Comparison of ENCODE assay signal across 8 cellular contexts in genomic region chr15:59372352-59373211, GRCh38. TPM values are rescaled to one million over a fixed set of nuclear protein-coding genes. Genes with fewer than 3 reads are reported as not detected.
DNase-seq lines count a peak whose midpoint lies in the region; ATAC-seq and TF ChIP-seq lines count a peak whose summit lies in the region.

MYO1E (minus strand) TSS chr15:59372871; CDS start chr15:59372500, 371 bp downstream.

- intact Hi-C loops in esophagus squamous epithelium (cut with DNase I), result no loop called here

- TF ChIP-seq POLR2A in esophagus squamous epithelium (IDR thresholded peaks at IDR 0.05), result peak in 3 of 4 donors; percentile 86 to 95 (median 93)

- WGBS in esophagus squamous epithelium, 2 donors, result 0 to 5% methylated on average over 6 to 25 of the region's 74 CpGs

- peaks cover 0 to 6% (median 0%) of the 10 kb centered on the region in 11 experiments; a peak in 1 of 22 replicates for H3K9me3 ChIP-seq in BLaER1 treated with 17β-estradiol and CSF1 and Interleukin-3, amounts not matched to agents 10 nM and 100 nM (replicated peaks in 1 of 11)
- H3K9me3 ChIP-seq in esophagus squamous epithelium (no peaks in the 10 kb centered on the region), mononuclear cell (ENCODE audit: low read depth, low read length) (no peaks in the 10 kb centered on the region), subcutaneous abdominal adipose tissue (ENCODE audit: control insufficient read depth in 5 of 5, low read length in 5 of 5) (no peaks in the 10 kb centered on the region)

- H3K4me1 ChIP-seq in BLaER1 treated with 17β-estradiol and CSF1 and Interleukin-3, amounts not matched to agents 10 nM and 100 nM, result peaks cover 3 to 31% (median 17%) of the 10 kb centered on the region in 10 experiments; a peak in 19 of 20 replicates
- H3K4me1 ChIP-seq in esophagus squamous epithelium (peaks cover 8 to 37% (median 17%) of the 10 kb centered on the region in 3 donors), mononuclear cell (ENCODE audit: insufficient read depth, low read length) (peaks cover 36% of the 10 kb centered on the region), subcutaneous abdominal adipose tissue (ENCODE audit: control insufficient read depth in 5 of 5, insufficient read depth in 5 of 5, low read length in 5 of 5) (peaks cover 0 to 26% (median 9%) of the 10 kb centered on the region in 5 donors)

- TF ChIP-seq CTCF in esophagus squamous epithelium (IDR thresholded peaks at IDR 0.05), result no peak

- no peaks in the 10 kb centered on the region for H3K36me3 ChIP-seq in BLaER1 treated with 17β-estradiol and CSF1 and Interleukin-3, amounts not matched to agents 10 nM and 100 nM
- no peaks in the 10 kb centered on the region for H3K36me3 ChIP-seq in esophagus squamous epithelium
- no peaks in the 10 kb centered on the region for H3K36me3 ChIP-seq in subcutaneous abdominal adipose tissue (ENCODE audit: control insufficient read depth in 5 of 5, insufficient read depth in 5 of 5, low read length in 5 of 5)

- peak within 1 kb of the TSS; percentile 58 to 94 (median 70) for H3K4me3 ChIP-seq in BLaER1 treated with 17β-estradiol and CSF1 and Interleukin-3, amounts not matched to agents 10 nM and 100 nM
- H3K4me3 ChIP-seq in esophagus squamous epithelium (peak within 1 kb of the TSS; percentile 78 to 95 (median 88)), mononuclear cell (ENCODE audit: low read length) (peak within 1 kb of the TSS; percentile 62), subcutaneous abdominal adipose tissue (ENCODE audit: low read depth in 1 of 5, low read length in 5 of 5) (peak within 1 kb of the TSS; percentile 67 to 97 (median 95))

- peak within 1 kb of the TSS in 5 of 11 experiments; percentile 28 to 78 (median 62); a peak in 11 of 22 replicates for H3K27ac ChIP-seq in BLaER1 treated with 17β-estradiol and CSF1 and Interleukin-3, amounts not matched to agents 10 nM and 100 nM
- H3K27ac ChIP-seq in esophagus squamous epithelium, result peak within 1 kb of the TSS; percentile 95 to 98 (median 96)
- peak within 1 kb of the TSS; percentile 84 for H3K27ac ChIP-seq in subcutaneous abdominal adipose tissue (ENCODE audit: low read depth, low read length)

- DNase-seq in NCI-H524 treated with DMSO at 0.1 percent for 48 hours (lab: John Stamatoyannopoulos, UW), result peak; percentile 90
- peak; percentile 22 for DNase-seq in activated T-cell treated with anti-CD3 and anti-CD28 coated beads for 48 hours (ENCODE audit: low read depth)
- DNase-seq in esophagus squamous epithelium (lab: John Stamatoyannopoulos, UW), result no peak

- peak within 1 kb of the TSS; percentile 32 to 89 (median 61); a peak in 21 of 22 replicates for H3K9ac ChIP-seq in BLaER1 treated with 17β-estradiol and CSF1 and Interleukin-3, amounts not matched to agents 10 nM and 100 nM
- H3K9ac ChIP-seq in subcutaneous abdominal adipose tissue (ENCODE audit: low read length in 5 of 5), result peak within 1 kb of the TSS; percentile 60 to 91 (median 84)

- H4K20me1 ChIP-seq in BLaER1 treated with 17β-estradiol and CSF1 and Interleukin-3, amounts not matched to agents 10 nM and 100 nM, result peaks cover 0 to 27% (median 0%) of the 10 kb centered on the region in 11 experiments; a peak in 6 of 22 replicates

- H3K27me3 ChIP-seq in BLaER1 treated with 17β-estradiol and CSF1 and Interleukin-3, amounts not matched to agents 10 nM and 100 nM, result peaks cover 27 to 64% (median 59%) of the 10 kb centered on the region in 11 experiments
- H3K27me3 ChIP-seq in esophagus squamous epithelium (no peaks in the 10 kb centered on the region), mononuclear cell (ENCODE audit: insufficient read depth, low read length) (peaks cover 33% of the 10 kb centered on the region), subcutaneous abdominal adipose tissue (ENCODE audit: control insufficient read depth in 5 of 5, insufficient read depth in 4 of 5, low read length in 5 of 5) (no peaks in the 10 kb centered on the region)

- peak within 1 kb of the TSS; percentile 85 to 100 (median 97) for H3K4me2 ChIP-seq in BLaER1 treated with 17β-estradiol and CSF1 and Interleukin-3, amounts not matched to agents 10 nM and 100 nM

- ATAC-seq in GM19025 (IDR thresholded peaks at IDR 0.05; ENCODE audit: low read depth, unreplicated experiment) (peak; percentile 46), HG03354 (IDR thresholded peaks at IDR 0.05; ENCODE audit: poor library complexity, severe bottlenecking, unreplicated experiment) (peak; percentile 66)

RNA-seq across cellular contexts. Expression of gene MYO1E, which starts in this region (rescaled TPM):
- total RNA-seq in esophagus squamous epithelium, result 100 to 1,000 TPM in 2 of 4 donors, 10 to 100 TPM in 2; 49.7 to 135 (median 82.2) TPM
- 17.3 TPM for total RNA-seq in mononuclear cell
